ENCODE assay signal across 32 cellular contexts in the genomic region with DNA sequence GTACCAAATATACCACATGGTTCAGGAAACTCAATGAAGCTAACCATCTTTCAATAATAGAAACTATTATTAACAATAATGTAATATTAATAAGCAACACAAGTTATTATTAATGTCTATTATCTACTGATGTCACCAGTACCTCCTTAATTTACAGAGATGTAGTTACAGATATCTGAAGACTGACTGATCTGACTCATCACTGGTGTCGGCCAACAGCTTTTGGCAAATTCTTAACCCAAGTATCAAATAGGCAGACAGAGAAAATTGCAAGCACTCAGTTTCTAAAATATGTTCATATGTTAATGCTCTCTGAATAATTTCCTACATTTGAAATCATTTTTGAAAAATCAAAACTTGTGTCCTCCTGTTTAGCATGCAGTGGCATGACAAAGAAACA.
A peak's percentile ranks its signal among the peaks of the same experiment; 100 is the strongest.
DNase-seq lines count a peak whose midpoint lies in the region; ATAC-seq, FAIRE-seq and TF ChIP-seq lines count a peak whose summit lies in the region.
"Had no signal": no experiment of that assay in that cellular context is flagged by ENCODE, and none has a peak within 500 bp of the region (broad histone marks: within the 10 kb centered on the region; RNA-seq: fewer than 3 reads in every experiment).

No MANE protein-coding gene starts in this region.

- ATAC-seq in GM19372 (IDR thresholded peaks at IDR 0.05; ENCODE audit: low read depth, unreplicated experiment) (peak; percentile 64), HG03432 (IDR thresholded peaks at IDR 0.05; ENCODE audit: unreplicated experiment) (peak; percentile 49), HG03135 (IDR thresholded peaks at IDR 0.05; ENCODE audit: unreplicated experiment) (no peak)
- ATAC-seq: activated T-cell treated with anti-CD3 and anti-CD28 coated beads, Interleukin-2, amount 50 U/mL, for 4 hours; mucosa of descending colon; sciatic nerve; T-cell had no signal

- H3K9me3 ChIP-seq in astrocyte (ENCODE audit: insufficient read depth, low read depth, low read length), result no peaks in the 10 kb centered on the region
- H3K9me3 ChIP-seq: BLaER1 treated with 17β-estradiol and CSF1 and Interleukin-3, amounts not matched to agents 10 nM and 100 nM; mucosa of descending colon; upper lobe of left lung had no signal

- H3K27me3 Mint-ChIP-seq in astrocyte (ENCODE audit: low read depth, unreplicated experiment), result no peaks in the 10 kb centered on the region
- H3K27me3 Mint-ChIP-seq: activated naive CD4-positive, alpha-beta T cell treated with anti-CD3 and anti-CD28 coated beads, Interleukin-2, amount 10 ng/mL, durations not matched to agents 7 days and 5 days; central memory CD8-positive, alpha-beta T cell had no signal

- peak; percentile 33 for DNase-seq in AG20443 (ENCODE audit: low spot score)
- DNase-seq in astrocyte (ENCODE audit: low read depth), result peak; percentile 43
- DNase-seq in HT-29 (ENCODE audit: low spot score), result no peak
- no peak for DNase-seq in T-helper 2 cell
- no peak for DNase-seq in activated CD4-positive, alpha-beta T cell treated with anti-CD3 and anti-CD28 coated beads for 4 hours
- DNase-seq: activated naive CD4-positive, alpha-beta T cell treated with anti-CD3 and anti-CD28 coated beads, Interleukin-2, amount 10 ng/mL, durations not matched to agents 7 days and 5 days; activated T-cell treated with anti-CD3 and anti-CD28 coated beads, Interleukin-2, amount 50 U/mL, for 4 hours; anterior cingulate cortex; Calu3; GOT3; mucosa of descending colon; NCI-H1092; NCI-H187 treated with DMSO at 0.1 percent for 48 hours; NCI-H2227 treated with DMSO at 0.1 percent for 48 hours; OCI-M1; SIG-M5; stimulated activated CD4-positive, alpha-beta T cell treated with anti-CD3 and anti-CD28 coated beads, Interleukin-15, amount 100 ng/mL, for 24 hours; T-cell; upper lobe of left lung had no signal

- no peaks in the 10 kb centered on the region for H4K20me1 ChIP-seq in astrocyte (ENCODE audit: insufficient read depth, low read length)
- H4K20me1 ChIP-seq: BLaER1 treated with 17β-estradiol and CSF1 and Interleukin-3, amounts not matched to agents 10 nM and 100 nM had no signal

- no peaks in the 10 kb centered on the region for H3K27me3 ChIP-seq in astrocyte (ENCODE audit: insufficient read depth, low read length)
- H3K27me3 ChIP-seq: BLaER1 treated with 17β-estradiol and CSF1 and Interleukin-3, amounts not matched to agents 10 nM and 100 nM; hepatocyte; upper lobe of left lung had no signal

- H3K27ac ChIP-seq in astrocyte (ENCODE audit: low read depth, low read length), result no peak overlapping the region
- H3K27ac ChIP-seq: BLaER1 treated with 17β-estradiol and CSF1 and Interleukin-3, amounts not matched to agents 10 nM and 100 nM; epithelial cell of prostate; hepatocyte; KMS-11; upper lobe of left lung had no signal

- no peak overlapping the region for H3K4me3 Mint-ChIP-seq in astrocyte (ENCODE audit: unreplicated experiment)
- H3K4me3 Mint-ChIP-seq: activated naive CD4-positive, alpha-beta T cell treated with anti-CD3 and anti-CD28 coated beads, Interleukin-2, amount 10 ng/mL, durations not matched to agents 7 days and 5 days; activated T-cell treated with anti-CD3 and anti-CD28 coated beads, Interleukin-2, amount 50 U/mL, for 4 hours; central memory CD8-positive, alpha-beta T cell; T-cell had no signal

- H3K4me1 ChIP-seq in astrocyte (ENCODE audit: insufficient read depth, low read length), result peaks cover 3% of the 10 kb centered on the region
- H3K4me1 ChIP-seq: BLaER1 treated with 17β-estradiol and CSF1 and Interleukin-3, amounts not matched to agents 10 nM and 100 nM; upper lobe of left lung had no signal

- no peak overlapping the region for H3K9ac ChIP-seq in astrocyte (ENCODE audit: low read length)
- H3K9ac ChIP-seq: BLaER1 treated with 17β-estradiol and CSF1 and Interleukin-3, amounts not matched to agents 10 nM and 100 nM; KMS-11 had no signal

- no peak overlapping the region for H3K4me3 ChIP-seq in astrocyte (ENCODE audit: insufficient read depth, low read depth, low read length)
- H3K4me3 ChIP-seq: BLaER1 treated with 17β-estradiol and CSF1 and Interleukin-3, amounts not matched to agents 10 nM and 100 nM; hepatocyte; mucosa of descending colon; upper lobe of left lung had no signal

- no peaks in the 10 kb centered on the region for H3K79me2 ChIP-seq in astrocyte (ENCODE audit: insufficient read depth, low read length)
- H3K79me2 ChIP-seq: hepatocyte had no signal

- no peak overlapping the region for H3K4me2 ChIP-seq in astrocyte (ENCODE audit: low read length)
- H3K4me2 ChIP-seq: BLaER1 treated with 17β-estradiol and CSF1 and Interleukin-3, amounts not matched to agents 10 nM and 100 nM; hepatocyte; KMS-11 had no signal

- H3K9me3 Mint-ChIP-seq in astrocyte (ENCODE audit: unreplicated experiment), result peaks cover 2% of the 10 kb centered on the region
- H3K9me3 Mint-ChIP-seq: activated naive CD4-positive, alpha-beta T cell treated with anti-CD3 and anti-CD28 coated beads, Interleukin-2, amount 10 ng/mL, durations not matched to agents 7 days and 5 days; activated T-cell treated with anti-CD3 and anti-CD28 coated beads, Interleukin-2, amount 50 U/mL, for 4 hours; central memory CD8-positive, alpha-beta T cell had no signal

- no peak overlapping the region for H3K27ac Mint-ChIP-seq in astrocyte (ENCODE audit: unreplicated experiment)
- H3K27ac Mint-ChIP-seq: activated naive CD4-positive, alpha-beta T cell treated with anti-CD3 and anti-CD28 coated beads, Interleukin-2, amount 10 ng/mL, durations not matched to agents 7 days and 5 days; T-cell had no signal

- no peaks in the 10 kb centered on the region for H3K4me1 Mint-ChIP-seq in astrocyte (ENCODE audit: low read depth, unreplicated experiment)
- H3K4me1 Mint-ChIP-seq: activated naive CD4-positive, alpha-beta T cell treated with anti-CD3 and anti-CD28 coated beads, Interleukin-2, amount 10 ng/mL, durations not matched to agents 7 days and 5 days; central memory CD8-positive, alpha-beta T cell; T-cell had no signal

- no peak for TF ChIP-seq CTCF in astrocyte (IDR thresholded peaks at IDR 0.05; ENCODE audit: insufficient read depth, low read depth, low read length)

- H2AFZ ChIP-seq in astrocyte (ENCODE audit: low read depth, low read length), result no peak overlapping the region
- H2AFZ ChIP-seq: hepatocyte had no signal

- H3K36me3 ChIP-seq in astrocyte (ENCODE audit: insufficient read depth, low read length), result no peaks in the 10 kb centered on the region
- H3K36me3 ChIP-seq: BLaER1 treated with 17β-estradiol and CSF1 and Interleukin-3, amounts not matched to agents 10 nM and 100 nM; upper lobe of left lung had no signal

- FAIRE-seq in astrocyte (lab: Jason Lieb, UNC), result no peak
- FAIRE-seq: A204.1, frontal cortex, HTR-8/SVneo, islet of Langerhans had no signal

- H3K36me3 Mint-ChIP-seq in astrocyte (ENCODE audit: low read depth, unreplicated experiment), result no peaks in the 10 kb centered on the region
- H3K36me3 Mint-ChIP-seq: activated naive CD4-positive, alpha-beta T cell treated with anti-CD3 and anti-CD28 coated beads, Interleukin-2, amount 10 ng/mL, durations not matched to agents 7 days and 5 days; T-cell had no signal

Comparison
In these comparisons a context has a peak if more than half of its experiments do, and no peak if none do; other contexts are left out.
1. DNase-seq: peak in AG20443 (single experiment) and astrocyte (single experiment); none in HT-29 (single experiment), T-helper 2 cell (0 of 5) and activated CD4-positive, alpha-beta T cell treated with anti-CD3 and anti-CD28 coated beads for 4 hours (0 of 2).